27 cellular contexts compared by ENCODE assay signal in the genomic region with DNA sequence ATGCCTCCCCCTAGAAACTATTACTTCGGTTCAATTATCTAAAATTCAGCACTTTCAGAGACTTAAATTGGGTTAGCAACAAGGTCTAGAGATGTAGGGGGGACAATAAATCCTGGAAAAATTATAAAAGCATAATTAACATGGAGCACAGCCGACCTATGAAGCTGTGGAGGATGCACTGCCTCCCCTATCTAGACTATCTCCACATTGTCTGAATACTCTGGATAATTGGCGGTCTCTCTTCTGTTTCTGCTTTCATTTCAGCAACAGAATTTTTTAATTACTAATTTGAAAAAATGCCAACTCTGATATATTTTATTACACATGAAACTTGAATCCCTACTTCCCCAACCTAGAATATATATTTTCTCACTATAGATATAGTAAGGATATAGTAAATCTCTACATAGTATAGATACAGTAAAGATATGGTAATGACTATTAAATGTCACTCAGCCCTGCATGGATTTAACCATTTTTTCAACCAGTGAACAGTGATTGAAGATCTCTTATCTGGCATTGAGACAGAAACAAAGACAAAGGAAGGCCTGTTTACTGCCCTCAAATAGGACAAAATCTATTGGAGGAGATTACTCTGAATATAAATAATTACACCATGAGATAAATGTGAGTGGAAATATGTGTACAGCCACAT.
DNase-seq lines count a peak whose midpoint lies in the region; ATAC-seq, FAIRE-seq and TF ChIP-seq lines count a peak whose summit lies in the region.
"Had no signal": no experiment of that assay in that cellular context is flagged by ENCODE, and none has a peak within 500 bp of the region (broad histone marks: within the 10 kb centered on the region; RNA-seq: fewer than 3 reads in every experiment).

No MANE protein-coding gene starts in this region.

- no peak overlapping the region for H3K4me2 ChIP-seq in osteoblast (ENCODE audit: insufficient read depth, low read length)

- H3K27ac Mint-ChIP-seq in mesothelial cell of epicardium (peak overlapping the region; percentile 81), CD14-positive monocyte (no peak overlapping the region)
- H3K27ac Mint-ChIP-seq: CD8-positive, alpha-beta memory T cell had no signal

- no peaks in the 10 kb centered on the region for H3K36me3 ChIP-seq in osteoblast (ENCODE audit: insufficient read depth, low read length)
- H3K36me3 ChIP-seq: MG63, Peyer's patch had no signal

- H3K27me3 Mint-ChIP-seq in mesothelial cell of epicardium (ENCODE audit: low read depth), result peaks cover 2% of the 10 kb centered on the region
- H3K27me3 Mint-ChIP-seq in CD14-positive monocyte (ENCODE audit: low read depth in 3 of 3), result peaks cover 7 to 18% (median 7%) of the 10 kb centered on the region in 3 donors

- ATAC-seq in GM18873 (IDR thresholded peaks at IDR 0.05; ENCODE audit: low FRiP score, unreplicated experiment), result no peak
- ATAC-seq: HCT116, K562 had no signal

- H4K20me1 ChIP-seq in osteoblast (ENCODE audit: insufficient read depth, low read length), result no peaks in the 10 kb centered on the region

- no peaks in the 10 kb centered on the region for H3K9me3 ChIP-seq in osteoblast (ENCODE audit: low read depth, low read length)
- H3K9me3 ChIP-seq: MG63, Peyer's patch had no signal

- no peaks in the 10 kb centered on the region for H3K9me3 Mint-ChIP-seq in mesothelial cell of epicardium
- no peaks in the 10 kb centered on the region for H3K9me3 Mint-ChIP-seq in CD14-positive monocyte

- H2AFZ ChIP-seq in osteoblast (ENCODE audit: low read length), result no peak overlapping the region

- no peaks in the 10 kb centered on the region for H3K79me2 ChIP-seq in osteoblast (ENCODE audit: insufficient read depth, low read length)

- no peak overlapping the region for H3K4me3 ChIP-seq in osteoblast (ENCODE audit: insufficient read depth, low read length)
- H3K4me3 ChIP-seq: K562, MG63, Peyer's patch had no signal

- intact Hi-C loops in CD14-positive monocyte (cut with micrococcal nuclease), result no loop called here

- no peaks in the 10 kb centered on the region for H3K4me1 ChIP-seq in osteoblast (ENCODE audit: insufficient read depth, low read length)
- H3K4me1 ChIP-seq: Peyer's patch had no signal

- peaks cover 51% of the 10 kb centered on the region for H3K4me1 Mint-ChIP-seq in mesothelial cell of epicardium
- H3K4me1 Mint-ChIP-seq in CD14-positive monocyte, result no peaks in the 10 kb centered on the region
- H3K4me1 Mint-ChIP-seq: CD8-positive, alpha-beta memory T cell had no signal

- DNase-seq in NCI-H1105 treated with DMSO at 0.1 percent for 48 hours (lab: John Stamatoyannopoulos, UW), result peak; percentile 13
- no peak for DNase-seq in NCI-H1105 (lab: John Stamatoyannopoulos, UW)
- no peak for DNase-seq in mesothelial cell of epicardium (ENCODE audit: low spot score in 2 of 2, unreplicated experiment in 2 of 2)
- no peak for DNase-seq in CD14-positive monocyte (ENCODE audit: low spot score)
- no peak for DNase-seq in osteoblast (ENCODE audit: insufficient read length, low spot score, missing footprints)
- no peak for DNase-seq in HK-2 (ENCODE audit: unreplicated experiment)
- DNase-seq: AML-193; C1 segment of cervical spinal cord; CD8-positive, alpha-beta memory T cell; MG63; NCI-H1048; NCI-H1436 treated with DMSO at 0.1 percent for 48 hours; NCI-H2029; NCI-H2171; NCI-H345; NCI-H524; NCI-H774; NK-92 treated with Interleukin-12 subunit alpha and Interleukin-12 subunit beta, amount 100 ng/mL, for 24 hours; Peyer's patch had no signal

- H3K36me3 Mint-ChIP-seq in mesothelial cell of epicardium, result no peaks in the 10 kb centered on the region
- H3K36me3 Mint-ChIP-seq in CD14-positive monocyte, result no peaks in the 10 kb centered on the region
- H3K36me3 Mint-ChIP-seq: CD8-positive, alpha-beta memory T cell had no signal

- peak overlapping the region; percentile 18 for H3K4me3 Mint-ChIP-seq in mesothelial cell of epicardium
- no peak overlapping the region for H3K4me3 Mint-ChIP-seq in CD14-positive monocyte
- H3K4me3 Mint-ChIP-seq: CD8-positive, alpha-beta memory T cell had no signal

- peak; percentile 65 for FAIRE-seq in endometrium (lab: Jason Lieb, UNC)
- FAIRE-seq: G401.6, GM12892, H1, K562 had no signal

- no peaks in the 10 kb centered on the region for H3K27me3 ChIP-seq in osteoblast (ENCODE audit: insufficient read depth, low read length)
- H3K27me3 ChIP-seq: MG63, Peyer's patch had no signal

- TF ChIP-seq CTCF in mesothelial cell of epicardium (IDR thresholded peaks at IDR 0.05; ENCODE audit: unreplicated experiment) (no peak), CD14-positive monocyte (IDR thresholded peaks at IDR 0.05) (no peak), osteoblast (IDR thresholded peaks at IDR 0.05; ENCODE audit: extremely low read depth, low read depth, low read length) (no peak)

- no peak overlapping the region for H3K27ac ChIP-seq in osteoblast (ENCODE audit: low read depth, low read length)
- H3K27ac ChIP-seq: 22Rv1, Peyer's patch had no signal
